Comparison of ENCODE assay signal across 7 cellular contexts in genomic region chr16:9091867-9092281, GRCh38. TPM values are rescaled to one million over a fixed set of nuclear protein-coding genes. Genes with fewer than 3 reads are reported as not detected.
DNase-seq lines count a peak whose midpoint lies in the region; ATAC-seq and TF ChIP-seq lines count a peak whose summit lies in the region.

No MANE protein-coding gene starts in this region.

- peaks cover 34% of the 10 kb centered on the region for H3K36me3 Mint-ChIP-seq in HFFc6 (ENCODE audit: low read depth)
- peaks cover 34% of the 10 kb centered on the region for H3K36me3 Mint-ChIP-seq in activated naive CD8-positive, alpha-beta T cell treated with anti-CD3 and anti-CD28 coated beads for 36 hours

- H3K9ac ChIP-seq in NT2/D1 (ENCODE audit: insufficient read length, low read depth): peak overlapping the region; percentile 100

- H3K4me3 ChIP-seq in NT2/D1 (ENCODE audit: insufficient read length, low read depth) (peak overlapping the region; percentile 99), hepatocyte (peak overlapping the region; percentile 77), gastrocnemius medialis (peak overlapping the region; percentile 79 to 87 (median 83))

- H3K27me3 ChIP-seq in NT2/D1 (ENCODE audit: insufficient read depth, insufficient read length) (no peaks in the 10 kb centered on the region), hepatocyte (no peaks in the 10 kb centered on the region), gastrocnemius medialis (no peaks in the 10 kb centered on the region)

- H3K4me1 ChIP-seq in NT2/D1 (ENCODE audit: insufficient read depth, insufficient read length) (no peaks in the 10 kb centered on the region), hepatocyte (ENCODE audit: insufficient read depth) (peaks cover 26% of the 10 kb centered on the region), gastrocnemius medialis (peaks cover 41 to 48% of the 10 kb centered on the region in 2 donors)

- WGBS in hepatocyte (ENCODE audit: low lambda C conversion rate, missing lambda C conversion rate): under 1% methylated on average over 35 of the region's 51 CpGs

- no peak for TF ChIP-seq POLR2A in gastrocnemius medialis (IDR thresholded peaks at IDR 0.05)

- H3K27ac Mint-ChIP-seq in HFFc6: peak overlapping the region; percentile 51; the same call in 1 of the 2 replicates
- peak overlapping the region; percentile 56 for H3K27ac Mint-ChIP-seq in activated naive CD8-positive, alpha-beta T cell treated with anti-CD3 and anti-CD28 coated beads for 36 hours

- in situ Hi-C loops in gastrocnemius medialis (cut with MboI; ENCODE audit: low sequenced_read_pairs in 4 of 4): loop anchor here in 1 of 4 donors (25.0 kb wide), 1 partner anchor 130 kb away; the partner anchor contains the start of gene USP7

- ATAC-seq in GM18508 (IDR thresholded peaks at IDR 0.05; ENCODE audit: insufficient read depth, unreplicated experiment): peak; percentile 10
- ATAC-seq in gastrocnemius medialis: peak; percentile 28 to 30

- peaks cover 44% of the 10 kb centered on the region for H4K20me1 ChIP-seq in hepatocyte (ENCODE audit: insufficient read depth, poor library complexity, severe bottlenecking)

- no peak for DNase-seq in HFFc6
- DNase-seq in NT2/D1 (ENCODE audit: low read depth, low spot score): no peak
- DNase-seq in activated naive CD8-positive, alpha-beta T cell treated with anti-CD3 and anti-CD28 coated beads for 36 hours: peak; percentile 62
- DNase-seq in hepatocyte (ENCODE audit: low spot score): peak; percentile 60
- DNase-seq in gastrocnemius medialis: peak in 1 of 2 donors; percentile 29
- no peak for DNase-seq in germinal center (ENCODE audit: low spot score)

- no peaks in the 10 kb centered on the region for H3K9me2 ChIP-seq in hepatocyte (replicated peaks; ENCODE audit: insufficient read depth)

- peaks cover 52% of the 10 kb centered on the region for H3K79me2 ChIP-seq in hepatocyte

- H2AFZ ChIP-seq in hepatocyte: peak overlapping the region; percentile 57

- no peaks in the 10 kb centered on the region for H3K9me3 Mint-ChIP-seq in HFFc6
- H3K9me3 Mint-ChIP-seq in activated naive CD8-positive, alpha-beta T cell treated with anti-CD3 and anti-CD28 coated beads for 36 hours: no peaks in the 10 kb centered on the region

- peak overlapping the region; percentile 95 for H3K4me2 ChIP-seq in hepatocyte

- TF ChIP-seq CTCF in HFFc6 (IDR thresholded peaks at IDR 0.05) (no peak), hepatocyte (IDR thresholded peaks at IDR 0.05; ENCODE audit: poor library complexity) (no peak), gastrocnemius medialis (IDR thresholded peaks at IDR 0.05 in 4 of 5, conservative IDR thresholded peaks at IDR 0.05 in 1 of 5) (no peak)

- no peaks in the 10 kb centered on the region for H3K9me3 ChIP-seq in NT2/D1 (ENCODE audit: insufficient read depth, low read length)
- no peaks in the 10 kb centered on the region for H3K9me3 ChIP-seq in hepatocyte (ENCODE audit: low read depth)
- no peaks in the 10 kb centered on the region for H3K9me3 ChIP-seq in gastrocnemius medialis

- H3K27me3 Mint-ChIP-seq in HFFc6 (ENCODE audit: insufficient read depth): peaks cover 6% of the 10 kb centered on the region
- peaks cover 4% of the 10 kb centered on the region for H3K27me3 Mint-ChIP-seq in activated naive CD8-positive, alpha-beta T cell treated with anti-CD3 and anti-CD28 coated beads for 36 hours

- H3K4me1 Mint-ChIP-seq in HFFc6 (ENCODE audit: low read depth): peaks cover 37% of the 10 kb centered on the region
- peaks cover 29% of the 10 kb centered on the region for H3K4me1 Mint-ChIP-seq in activated naive CD8-positive, alpha-beta T cell treated with anti-CD3 and anti-CD28 coated beads for 36 hours

- peak overlapping the region; percentile 57; the same call in 1 of the 2 replicates for H3K4me3 Mint-ChIP-seq in HFFc6
- H3K4me3 Mint-ChIP-seq in activated naive CD8-positive, alpha-beta T cell treated with anti-CD3 and anti-CD28 coated beads for 36 hours: peak overlapping the region; percentile 65

- intact Hi-C loops in gastrocnemius medialis (cut with DNase I; ENCODE audit: low total_unique reads): loop anchor here (2.0 to 10.0 kb wide), 4 partner anchors 45 to 1653 kb away; partner anchors contain the start of genes NUBP1 and USP7

- peaks cover 41% of the 10 kb centered on the region for H3K36me3 ChIP-seq in NT2/D1 (ENCODE audit: insufficient read depth, insufficient read length, low read length)
- no peaks in the 10 kb centered on the region for H3K36me3 ChIP-seq in hepatocyte (replicated peaks; ENCODE audit: insufficient read depth, low read depth)
- no peaks in the 10 kb centered on the region for H3K36me3 ChIP-seq in gastrocnemius medialis

- peak overlapping the region; percentile 92 for H3K27ac ChIP-seq in hepatocyte
- peak overlapping the region; percentile 98 to 100 (median 99) for H3K27ac ChIP-seq in gastrocnemius medialis

RNA-seq across cellular contexts. Expression of gene HAPSTR1, which starts 0.4 kb away (rescaled TPM):
- 10 to 100 TPM; 65.0 to 77.4 (median 72.0) TPM for total RNA-seq in HFFc6 (2021; fragmentation: NEBNext Ultra II Directional; extraction: Animal tissue kit (Norgen Biotek cat#: 25700))
- 10 to 100 TPM; 64.5 to 65.5 TPM for total RNA-seq in activated naive CD8-positive, alpha-beta T cell treated with anti-CD3 and anti-CD28 coated beads for 36 hours
- total RNA-seq in hepatocyte (58.4 and 69.0 TPM in 2 replicates), gastrocnemius medialis (10 to 100 TPM; 55.0 to 65.0 (median 60.9) TPM)
- 20.2 and 21.4 TPM in 2 replicates for polyA plus RNA-seq in hepatocyte

Comparison
In these comparisons a context has a peak if more than half of its experiments do, and no peak if none do; other contexts are left out.
1. DNase-seq: peak in activated naive CD8-positive, alpha-beta T cell treated with anti-CD3 and anti-CD28 coated beads for 36 hours (single experiment) and hepatocyte (single experiment); none in HFFc6 (single experiment), NT2/D1 (single experiment) and germinal center (single experiment).
2. Peak in every context shown above with its lines, with median percentiles within 50 percentile points of each other: H3K4me3 ChIP-seq.